Comparison of ENCODE assay signal across 28 cellular contexts in the genomic region with DNA sequence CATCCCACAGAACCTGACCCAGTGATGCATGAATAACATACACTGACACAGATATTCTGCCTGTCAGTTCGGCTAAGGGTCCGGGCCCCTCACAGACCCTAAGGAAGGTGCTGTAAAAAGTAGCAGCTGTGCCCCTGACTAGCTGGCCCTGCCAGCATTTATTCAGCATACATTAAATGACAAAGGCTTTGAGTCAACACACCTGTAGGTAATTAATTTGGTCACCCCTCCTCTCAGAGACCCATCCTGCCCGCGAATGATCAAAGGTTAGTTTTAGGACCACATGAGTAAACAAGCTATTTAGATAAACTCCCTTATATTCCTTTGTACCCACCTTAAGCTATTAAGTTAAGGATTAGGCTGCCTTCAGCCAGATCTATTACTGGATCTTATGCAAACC.
"Had no signal": no experiment of that assay in that cellular context is flagged by ENCODE, and none has a peak within 500 bp of the region (broad histone marks: within the 10 kb centered on the region; RNA-seq: fewer than 3 reads in every experiment).

No MANE protein-coding gene starts in this region.

- H3K27ac ChIP-seq: neutrophil, pancreas, prostate gland, right lobe of liver, sigmoid colon, stomach, thoracic aorta, thyroid gland, tibial nerve, upper lobe of left lung, vagina had no signal

- H3K36me3 Mint-ChIP-seq: naive thymus-derived CD8-positive, alpha-beta T cell; natural killer cell treated with Interleukin-12 subunit alpha and Interleukin-12 subunit beta and Interleukin-15 and Interleukin-18, amount 100 ng/mL, for 72 hours; stimulated activated effector memory CD8-positive, alpha-beta T cell treated with anti-CD3 and anti-CD28 coated beads, Interleukin-12 subunit alpha, Interleukin-12 subunit beta, amount 100 ng/mL, for 72 hours; stimulated activated naive B cell treated with anti-CD40 and anti-IgM and Interleukin-4, amounts not matched to agents 10 μg/mL and 1 μg/mL and 100 μg/mL, for 72 hours had no signal

- H3K27me3 ChIP-seq: neutrophil, right lobe of liver, sigmoid colon, stomach, thyroid gland, tibial nerve, upper lobe of left lung, vagina had no signal

- ATAC-seq: naive thymus-derived CD8-positive, alpha-beta T cell; natural killer cell treated with Interleukin-12 subunit alpha and Interleukin-12 subunit beta and Interleukin-15 and Interleukin-18, amount 100 ng/mL, for 72 hours; pancreas; right cardiac atrium; right lobe of liver; stimulated activated effector memory CD8-positive, alpha-beta T cell treated with anti-CD3 and anti-CD28 coated beads, Interleukin-12 subunit alpha, Interleukin-12 subunit beta, amount 100 ng/mL, for 72 hours; stimulated activated naive B cell treated with anti-CD40 and anti-IgM and Interleukin-4, amounts not matched to agents 10 μg/mL and 1 μg/mL and 100 μg/mL, for 72 hours had no signal

- H3K27me3 Mint-ChIP-seq: natural killer cell treated with Interleukin-12 subunit alpha and Interleukin-12 subunit beta and Interleukin-15 and Interleukin-18, amount 100 ng/mL, for 72 hours; stimulated activated naive B cell treated with anti-CD40 and anti-IgM and Interleukin-4, amounts not matched to agents 10 μg/mL and 1 μg/mL and 100 μg/mL, for 72 hours; stimulated activated naive CD8-positive, alpha-beta T cell treated with anti-CD3 and anti-CD28 coated beads, Interleukin-15, Interleukin-2, amounts not matched to agents 100 ng/mL and 50 ng/mL, for 24 hours had no signal

- DNase-seq: naive thymus-derived CD8-positive, alpha-beta T cell; nephron progenitor cell; nucleus accumbens; pancreas; right cardiac atrium; right lobe of liver; sigmoid colon; small intestine; stimulated activated CD4-positive, alpha-beta T cell treated with anti-CD3 and anti-CD28 coated beads, Interleukin-15, amount 100 ng/mL, for 24 hours; stimulated activated CD4-positive, alpha-beta T cell treated with anti-CD3 and anti-CD28 coated beads, Interleukin-2, amount 100 ng/mL, for 24 hours; stimulated activated CD4-positive, alpha-beta T cell treated with anti-CD3 and anti-CD28 coated beads, Interleukin-2, amount 100 ng/mL, for 48 hours; stimulated activated CD4-positive, alpha-beta T cell treated with anti-CD3 and anti-CD28 coated beads, Interleukin-4, amount 100 ng/mL, for 24 hours; stimulated activated naive B cell treated with anti-CD40 and anti-IgM and Interleukin-4, amounts not matched to agents 10 μg/mL and 1 μg/mL and 100 μg/mL, for 72 hours; stimulated activated naive CD4-positive, alpha-beta T cell treated with Interleukin-2 at 50 U/mL for 16 hours; stomach; thyroid gland; trophoblast cell; upper lobe of left lung had no signal

- FAIRE-seq: pancreas, small intestine, urothelium cell line had no signal

- H3K9me3 Mint-ChIP-seq: stimulated activated naive CD8-positive, alpha-beta T cell treated with anti-CD3 and anti-CD28 coated beads, Interleukin-15, Interleukin-2, amounts not matched to agents 100 ng/mL and 50 ng/mL, for 24 hours had no signal

- H3K36me3 ChIP-seq: neutrophil, pancreas, prostate gland, right lobe of liver, sigmoid colon, stomach, thoracic aorta, thyroid gland, tibial nerve, upper lobe of left lung, vagina had no signal

- H3K4me1 Mint-ChIP-seq: naive thymus-derived CD8-positive, alpha-beta T cell; nephron progenitor cell; neural crest cell; stimulated activated effector memory CD8-positive, alpha-beta T cell treated with anti-CD3 and anti-CD28 coated beads, Interleukin-12 subunit alpha, Interleukin-12 subunit beta, amount 100 ng/mL, for 72 hours; stimulated activated naive B cell treated with anti-CD40 and anti-IgM and Interleukin-4, amounts not matched to agents 10 μg/mL and 1 μg/mL and 100 μg/mL, for 72 hours had no signal

- H3K27ac Mint-ChIP-seq: naive thymus-derived CD8-positive, alpha-beta T cell; natural killer cell treated with Interleukin-12 subunit alpha and Interleukin-12 subunit beta and Interleukin-15 and Interleukin-18, amount 100 ng/mL, for 72 hours; nephron progenitor cell; stimulated activated effector memory CD8-positive, alpha-beta T cell treated with anti-CD3 and anti-CD28 coated beads, Interleukin-12 subunit alpha, Interleukin-12 subunit beta, amount 100 ng/mL, for 72 hours; stimulated activated naive B cell treated with anti-CD40 and anti-IgM and Interleukin-4, amounts not matched to agents 10 μg/mL and 1 μg/mL and 100 μg/mL, for 72 hours; stimulated activated naive CD8-positive, alpha-beta T cell treated with anti-CD3 and anti-CD28 coated beads, Interleukin-15, Interleukin-2, amounts not matched to agents 100 ng/mL and 50 ng/mL, for 24 hours had no signal

- H3K4me1 ChIP-seq: pancreas, prostate gland, right lobe of liver, sigmoid colon, stomach, thyroid gland, tibial nerve, upper lobe of left lung, vagina had no signal

- H3K9me3 ChIP-seq: neutrophil, pancreas, prostate gland, right lobe of liver, sigmoid colon, thoracic aorta, thyroid gland, tibial nerve, upper lobe of left lung, vagina had no signal

- H3K4me3 ChIP-seq: pancreas, prostate gland, right lobe of liver, sigmoid colon, stomach, thoracic aorta, thyroid gland, tibial nerve, upper lobe of left lung, vagina had no signal

- H3K4me3 Mint-ChIP-seq: naive thymus-derived CD8-positive, alpha-beta T cell; natural killer cell treated with Interleukin-12 subunit alpha and Interleukin-12 subunit beta and Interleukin-15 and Interleukin-18, amount 100 ng/mL, for 72 hours; nephron progenitor cell; neural crest cell; stimulated activated effector memory CD8-positive, alpha-beta T cell treated with anti-CD3 and anti-CD28 coated beads, Interleukin-12 subunit alpha, Interleukin-12 subunit beta, amount 100 ng/mL, for 72 hours; stimulated activated naive B cell treated with anti-CD40 and anti-IgM and Interleukin-4, amounts not matched to agents 10 μg/mL and 1 μg/mL and 100 μg/mL, for 72 hours; stimulated activated naive CD8-positive, alpha-beta T cell treated with anti-CD3 and anti-CD28 coated beads, Interleukin-15, Interleukin-2, amounts not matched to agents 100 ng/mL and 50 ng/mL, for 24 hours had no signal
